26 cellular contexts compared by ENCODE assay signal in the genomic region with DNA sequence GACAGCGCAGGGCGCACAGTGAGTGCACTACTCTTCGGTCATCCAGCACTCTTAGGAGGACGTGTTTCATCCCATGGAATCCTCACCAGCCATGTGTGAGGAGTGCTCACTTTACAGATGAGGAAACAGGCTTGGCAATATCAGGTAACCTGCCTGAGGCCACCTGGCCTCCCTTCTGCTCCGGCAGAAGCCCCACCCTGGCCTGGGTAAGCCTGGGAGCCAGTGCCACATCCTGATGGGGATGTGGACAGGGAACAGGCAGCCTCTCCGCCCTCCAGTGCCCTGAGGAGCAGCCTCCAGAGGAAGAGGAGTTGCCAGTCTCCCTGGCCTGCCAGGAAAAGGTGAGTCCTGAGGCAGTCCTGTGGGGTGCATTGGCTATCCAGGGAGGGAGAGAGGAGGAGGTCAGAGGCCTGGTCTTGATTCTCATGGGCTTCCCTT. TPM values are rescaled to one million over a fixed set of nuclear protein-coding genes. Genes with fewer than 3 reads are reported as not detected.
DNase-seq lines count a peak whose midpoint lies in the region; ATAC-seq and TF ChIP-seq lines count a peak whose summit lies in the region.
"Had no signal": no experiment of that assay in that cellular context is flagged by ENCODE, and none has a peak within 500 bp of the region (broad histone marks: within the 10 kb centered on the region; RNA-seq: fewer than 3 reads in every experiment).

No MANE protein-coding gene starts in this region.

- no peak for TF ChIP-seq POLR2A in tibial nerve (IDR thresholded peaks at IDR 0.05)

- H3K79me2 ChIP-seq in DOHH2 (ENCODE audit: control insufficient read depth, low read length) = no peaks in the 10 kb centered on the region
- H3K79me2 ChIP-seq in mammary epithelial cell (ENCODE audit: insufficient read depth, low read length) = no peaks in the 10 kb centered on the region

- no peak for TF ChIP-seq CTCF in DOHH2 (IDR thresholded peaks at IDR 0.05; ENCODE audit: low read depth, low read length, poor library complexity, severe bottlenecking)
- TF ChIP-seq CTCF in mammary epithelial cell (conservative IDR thresholded peaks at IDR 0.05 in 1 of 2, IDR thresholded peaks at IDR 0.05 in 1 of 2; ENCODE audit: extremely low read depth in 1 of 2, insufficient read depth in 1 of 2, low read depth in 1 of 2, low read length in 2 of 2) = no peak
- no peak for TF ChIP-seq CTCF in nephron (IDR thresholded peaks at IDR 0.05; ENCODE audit: unreplicated experiment in 3 of 3)
- TF ChIP-seq CTCF in tibial nerve (IDR thresholded peaks at IDR 0.05) = no peak
- no peak for TF ChIP-seq CTCF in progenitor cell of endocrine pancreas (IDR thresholded peaks at IDR 0.05; ENCODE audit: unreplicated experiment)

- H3K9me2 ChIP-seq in DOHH2 (replicated peaks; ENCODE audit: control insufficient read depth, low read length) = no peaks in the 10 kb centered on the region

- no peak overlapping the region for H2AFZ ChIP-seq in mammary epithelial cell (ENCODE audit: low read depth, low read length)

- intact Hi-C loops in mammary epithelial cell (cut with micrococcal nuclease) = loop anchor here (1.0 kb wide), 1 partner anchor 39 kb away; no protein-coding TSS in a partner anchor

- H3K36me3 ChIP-seq in DOHH2 (ENCODE audit: control insufficient read depth, low read length) = no peaks in the 10 kb centered on the region
- no peaks in the 10 kb centered on the region for H3K36me3 ChIP-seq in mammary epithelial cell (ENCODE audit: insufficient read depth, low read length)
- no peaks in the 10 kb centered on the region for H3K36me3 ChIP-seq in tibial nerve
- H3K36me3 ChIP-seq: esophagus muscularis mucosa, vagina had no signal

- peaks cover under 1% of the 10 kb centered on the region for H3K9me3 Mint-ChIP-seq in nephron
- no peaks in the 10 kb centered on the region for H3K9me3 Mint-ChIP-seq in progenitor cell of endocrine pancreas (ENCODE audit: low read depth)
- H3K9me3 Mint-ChIP-seq: activated CD4-positive, alpha-beta T cell treated with anti-CD3 and anti-CD28 coated beads, Interleukin-2, amount 10 ng/mL, durations not matched to agents 7 days and 5 days; activated naive CD4-positive, alpha-beta T cell treated with anti-CD3 and anti-CD28 coated beads, Interleukin-2, amount 50 U/mL, for 24 hours; activated T-helper 1 cell treated with anti-CD3 and anti-CD28 coated beads, Interleukin-12 subunit alpha, Interleukin-12 subunit beta, Interleukin-2, Interleukin-4 antibody, amounts not matched to agents 30 ng/mL and 10 ng/mL and 1 ng/mL, durations not matched to agents 14 hours and 24 hours and 36 hours; CD4-positive, alpha-beta T cell had no signal

- H3K36me3 Mint-ChIP-seq in nephron (ENCODE audit: low read depth) (peaks cover 1% of the 10 kb centered on the region), progenitor cell of endocrine pancreas (ENCODE audit: insufficient read depth) (no peaks in the 10 kb centered on the region)
- H3K36me3 Mint-ChIP-seq: activated CD8-positive, alpha-beta memory T cell treated with anti-CD3 and anti-CD28 coated beads, Interleukin-2, amount 10 ng/mL, durations not matched to agents 7 days and 5 days; activated naive CD4-positive, alpha-beta T cell treated with anti-CD3 and anti-CD28 coated beads, Interleukin-2, amount 50 U/mL, for 24 hours had no signal

- peak overlapping the region; percentile 74 for H3K4me2 ChIP-seq in DOHH2 (ENCODE audit: low read length)
- no peak overlapping the region for H3K4me2 ChIP-seq in mammary epithelial cell (ENCODE audit: insufficient read depth, low read depth, low read length)

- no peak overlapping the region for H3K9ac ChIP-seq in mammary epithelial cell (ENCODE audit: insufficient read depth, low read length)

- TF ChIP-seq EP300 in tibial nerve (IDR thresholded peaks at IDR 0.05) = no peak

- H3K27ac ChIP-seq in DOHH2 (ENCODE audit: low read depth, low read length) (no peak overlapping the region), mammary epithelial cell (ENCODE audit: insufficient read depth, low read depth, low read length) (no peak overlapping the region), tibial nerve (no peak overlapping the region)
- H3K27ac ChIP-seq: SK-N-MC, vagina had no signal

- peak overlapping the region; percentile 52 to 95 (median 90) for H3K27ac Mint-ChIP-seq in nephron
- no peak overlapping the region for H3K27ac Mint-ChIP-seq in progenitor cell of endocrine pancreas
- H3K27ac Mint-ChIP-seq: activated CD8-positive, alpha-beta memory T cell treated with anti-CD3 and anti-CD28 coated beads, Interleukin-2, amount 10 ng/mL, durations not matched to agents 7 days and 5 days; activated naive CD4-positive, alpha-beta T cell treated with anti-CD3 and anti-CD28 coated beads, Interleukin-2, amount 50 U/mL, for 24 hours; activated T-helper 1 cell treated with anti-CD3 and anti-CD28 coated beads, Interleukin-12 subunit alpha, Interleukin-12 subunit beta, Interleukin-2, Interleukin-4 antibody, amounts not matched to agents 30 ng/mL and 10 ng/mL and 1 ng/mL, durations not matched to agents 14 hours and 24 hours and 36 hours; CD4-positive, alpha-beta T cell had no signal

- ATAC-seq in GM18498 (IDR thresholded peaks at IDR 0.05; ENCODE audit: unreplicated experiment) = no peak
- ATAC-seq: activated CD8-positive, alpha-beta memory T cell treated with anti-CD3 and anti-CD28 coated beads, Interleukin-2, amount 10 ng/mL, durations not matched to agents 7 days and 5 days had no signal

- peaks cover 9% of the 10 kb centered on the region; the same call in 1 of the 2 replicates for H3F3A ChIP-seq in DOHH2 (ENCODE audit: control insufficient read depth, insufficient read depth)

- H3K4me1 Mint-ChIP-seq in nephron (peaks cover 63% of the 10 kb centered on the region), progenitor cell of endocrine pancreas (ENCODE audit: low read depth) (peaks cover 3% of the 10 kb centered on the region)
- H3K4me1 Mint-ChIP-seq: activated CD4-positive, alpha-beta T cell treated with anti-CD3 and anti-CD28 coated beads, Interleukin-2, amount 10 ng/mL, durations not matched to agents 7 days and 5 days had no signal

- no peaks in the 10 kb centered on the region for H3K9me3 ChIP-seq in DOHH2 (ENCODE audit: control insufficient read depth, insufficient read depth, low read length)
- H3K9me3 ChIP-seq in mammary epithelial cell (replicated peaks; ENCODE audit: insufficient read depth, low read length) = no peaks in the 10 kb centered on the region
- no peaks in the 10 kb centered on the region for H3K9me3 ChIP-seq in tibial nerve
- H3K9me3 ChIP-seq: esophagus muscularis mucosa, vagina had no signal

- dilution Hi-C loops in mammary epithelial cell (cut with HindIII; ENCODE audit: low sequenced_read_pairs) = no loop called here

- in situ Hi-C loops in mammary epithelial cell (cut with MboI; ENCODE audit: low sequenced_read_pairs in 2 of 2) = no loop called here

- H3K4me3 ChIP-seq in DOHH2 (ENCODE audit: low read length) = peak overlapping the region; percentile 51; the same call in 1 of the 2 replicates
- H3K4me3 ChIP-seq in mammary epithelial cell (replicated peaks in 1 of 3; ENCODE audit: insufficient read depth in 1 of 3, low read depth in 2 of 3, low read length in 3 of 3) = no peak overlapping the region
- H3K4me3 ChIP-seq in tibial nerve = no peak overlapping the region
- H3K4me3 ChIP-seq: esophagus muscularis mucosa, GM12878, SK-N-MC, vagina had no signal

- H4K20me1 ChIP-seq in DOHH2 (ENCODE audit: control insufficient read depth, insufficient read depth, low read depth, low read length) (no peaks in the 10 kb centered on the region), mammary epithelial cell (ENCODE audit: insufficient read depth, low read length) (no peaks in the 10 kb centered on the region)

- 64% methylated on average over 6 of the region's 6 CpGs for WGBS in mammary epithelial cell (ENCODE audit: low coverage, missing lambda C conversion rate)
- WGBS in tibial nerve, 2 donors = 79% methylated on average over 6 of the region's 6 CpGs; no CpG with 5 or more reads in 1 of the 2 donors

- peaks cover 54% of the 10 kb centered on the region for H3K4me1 ChIP-seq in DOHH2 (ENCODE audit: control insufficient read depth, low read length)
- H3K4me1 ChIP-seq in mammary epithelial cell (ENCODE audit: insufficient read depth, low read length) = peaks cover 50% of the 10 kb centered on the region
- peaks cover 0 to 95% (median 51%) of the 10 kb centered on the region in 4 donors for H3K4me1 ChIP-seq in tibial nerve

- no peaks in the 10 kb centered on the region for H3K27me3 Mint-ChIP-seq in nephron (ENCODE audit: low read depth)
- H3K27me3 Mint-ChIP-seq in progenitor cell of endocrine pancreas = no peaks in the 10 kb centered on the region
- H3K27me3 Mint-ChIP-seq: activated CD4-positive, alpha-beta T cell treated with anti-CD3 and anti-CD28 coated beads, Interleukin-2, amount 10 ng/mL, durations not matched to agents 7 days and 5 days; activated CD8-positive, alpha-beta memory T cell treated with anti-CD3 and anti-CD28 coated beads, Interleukin-2, amount 10 ng/mL, durations not matched to agents 7 days and 5 days; activated naive CD4-positive, alpha-beta T cell treated with anti-CD3 and anti-CD28 coated beads, Interleukin-2, amount 50 U/mL, for 24 hours; CD4-positive, alpha-beta T cell had no signal

- no peaks in the 10 kb centered on the region for H3K27me3 ChIP-seq in DOHH2 (ENCODE audit: control insufficient read depth, low read length)
- H3K27me3 ChIP-seq in mammary epithelial cell (ENCODE audit: insufficient read depth, low read length) = no peaks in the 10 kb centered on the region
- H3K27me3 ChIP-seq in tibial nerve = no peaks in the 10 kb centered on the region
- H3K27me3 ChIP-seq: esophagus muscularis mucosa, vagina had no signal

- H3K4me3 Mint-ChIP-seq in nephron (peak overlapping the region in 1 of 3 experiments; percentile 36), progenitor cell of endocrine pancreas (ENCODE audit: low read depth) (no peak overlapping the region)
- H3K4me3 Mint-ChIP-seq: activated CD4-positive, alpha-beta T cell treated with anti-CD3 and anti-CD28 coated beads, Interleukin-2, amount 10 ng/mL, durations not matched to agents 7 days and 5 days; activated CD8-positive, alpha-beta memory T cell treated with anti-CD3 and anti-CD28 coated beads, Interleukin-2, amount 10 ng/mL, durations not matched to agents 7 days and 5 days; activated naive CD4-positive, alpha-beta T cell treated with anti-CD3 and anti-CD28 coated beads, Interleukin-2, amount 50 U/mL, for 24 hours; activated T-helper 1 cell treated with anti-CD3 and anti-CD28 coated beads, Interleukin-12 subunit alpha, Interleukin-12 subunit beta, Interleukin-2, Interleukin-4 antibody, amounts not matched to agents 30 ng/mL and 10 ng/mL and 1 ng/mL, durations not matched to agents 14 hours and 24 hours and 36 hours; CD4-positive, alpha-beta T cell had no signal

- DNase-seq in NCI-H2029 treated with DMSO at 0.1 percent for 48 hours (lab: John Stamatoyannopoulos, UW) = peak; percentile 37
- DNase-seq in mammary epithelial cell = peak; percentile 34
- DNase-seq in tibial nerve (ENCODE audit: low spot score in 2 of 2) = no peak
- DNase-seq in progenitor cell of endocrine pancreas (ENCODE audit: low spot score, unreplicated experiment) = no peak
- DNase-seq: activated CD4-positive, alpha-beta T cell treated with anti-CD3 and anti-CD28 coated beads, Interleukin-2, amount 10 ng/mL, durations not matched to agents 7 days and 5 days; activated CD8-positive, alpha-beta memory T cell treated with anti-CD3 and anti-CD28 coated beads, Interleukin-2, amount 10 ng/mL, durations not matched to agents 7 days and 5 days; aorta; CD4-positive, alpha-beta T cell; DMS53; effector CD8-positive, alpha-beta T cell; Karpas-422; kidney; NCI-H1092 treated with DMSO at 0.1 percent for 48 hours; NCI-H1930; NCI-H510A; NK-92 treated with Interleukin-12 subunit alpha and Interleukin-12 subunit beta, amount 100 ng/mL, for 24 hours; retina had no signal

- no TSS peak for BruUV-seq in mammary epithelial cell (replicated peaks; lab: Mats Ljungman, UMichigan)

- CTCF ChIA-PET in mammary epithelial cell (lab: Charles Lee; ENCODE audit: low non-redundant PET) = no interaction called here

RNA-seq across cellular contexts. Expression of a gene that starts 39.4 kb away (rescaled TPM):
- total RNA-seq in mammary epithelial cell (10 to 100 TPM; 15.7 to 21.7 TPM), tibial nerve (10 to 100 TPM; 28.8 to 46.9 (median 36.4) TPM), progenitor cell of endocrine pancreas (31.3 and 32.5 TPM in 2 replicates)
- 8.1 TPM for polyA plus RNA-seq in mammary epithelial cell
- polyA minus RNA-seq in mammary epithelial cell = 86.4 TPM

Comparison
In these comparisons a context has a peak if more than half of its experiments do, and no peak if none do; other contexts are left out.
1. DNase-seq: peak in NCI-H2029 treated with DMSO at 0.1 percent for 48 hours (single experiment) and mammary epithelial cell (single experiment); none in tibial nerve (0 of 2) and progenitor cell of endocrine pancreas (single experiment).